ENCODE assay signal across 16 cellular contexts in the genomic region with DNA sequence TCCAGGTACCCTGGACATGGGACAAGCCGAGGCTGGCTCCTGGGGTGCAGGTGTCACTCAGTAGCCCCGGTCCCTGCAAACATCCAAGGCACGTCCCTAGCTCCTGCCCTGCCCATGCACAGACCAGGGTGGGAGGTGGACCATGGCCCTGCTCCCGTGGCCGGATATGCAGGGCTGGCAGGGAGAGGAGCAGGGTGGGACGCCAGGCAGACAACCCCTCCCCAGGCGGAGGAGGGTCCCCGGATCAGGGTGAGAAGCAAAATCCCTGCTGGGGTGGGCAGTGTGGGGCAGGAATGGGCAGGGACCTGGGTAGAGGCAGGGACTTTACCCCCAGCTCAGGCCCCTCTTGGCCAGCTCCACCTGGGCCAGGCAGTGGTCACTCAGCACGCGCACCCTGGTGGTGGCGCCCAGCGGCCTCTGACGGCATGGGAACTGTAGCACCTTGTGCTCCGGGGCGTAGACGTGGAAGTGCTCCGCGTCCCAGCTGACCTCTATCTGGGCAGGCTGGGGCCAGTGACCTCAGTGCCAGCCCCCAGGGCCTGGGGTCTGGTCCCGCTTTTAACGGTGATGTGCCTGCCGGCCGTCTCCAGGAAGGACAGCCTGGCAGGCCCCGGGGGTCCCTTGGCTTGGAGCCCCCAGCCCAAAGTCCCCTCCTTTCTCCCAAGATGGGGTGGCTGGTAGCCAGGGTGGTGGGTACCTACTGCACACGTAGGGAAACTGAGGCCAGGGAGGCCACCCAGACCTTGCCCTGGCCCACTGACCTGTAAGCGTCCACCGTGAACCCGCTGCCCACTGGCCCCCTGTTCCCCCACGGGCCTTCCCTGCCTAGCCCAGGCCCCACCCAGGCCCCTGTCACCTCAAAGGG. TPM values are rescaled to one million over a fixed set of nuclear protein-coding genes. Genes with fewer than 3 reads are reported as not detected.
DNase-seq lines count a peak whose midpoint lies in the region; ATAC-seq, FAIRE-seq and TF ChIP-seq lines count a peak whose summit lies in the region.
"Had no signal": no experiment of that assay in that cellular context is flagged by ENCODE, and none has a peak within 500 bp of the region (broad histone marks: within the 10 kb centered on the region; RNA-seq: fewer than 3 reads in every experiment).

No MANE protein-coding gene starts in this region.

- H3K36me3 ChIP-seq in PC-9 (ENCODE audit: low read depth) (no peaks in the 10 kb centered on the region), hepatocyte (replicated peaks; ENCODE audit: insufficient read depth, low read depth) (no peaks in the 10 kb centered on the region)
- no peaks in the 10 kb centered on the region for H3K36me3 ChIP-seq in CD4-positive, alpha-beta memory T cell (ENCODE audit: insufficient read depth, low read length)

- 0 out of 2 replicates have a peak, but pooled peaks have one; percentile 15 for TF ChIP-seq CTCF in PC-9 (conservative IDR thresholded peaks at IDR 0.05)
- TF ChIP-seq CTCF in hepatocyte (IDR thresholded peaks at IDR 0.05; ENCODE audit: poor library complexity) = no peak

- H3K9me3 Mint-ChIP-seq in CD4-positive, alpha-beta memory T cell = no peaks in the 10 kb centered on the region

- H3K4me3 Mint-ChIP-seq in CD4-positive, alpha-beta memory T cell = no peak overlapping the region

- H3K9me3 ChIP-seq in PC-9 (ENCODE audit: insufficient read depth, low read depth) (no peaks in the 10 kb centered on the region), hepatocyte (ENCODE audit: low read depth) (no peaks in the 10 kb centered on the region)
- H3K9me3 ChIP-seq in CD4-positive, alpha-beta memory T cell (ENCODE audit: control insufficient read depth in 1 of 2, low read length in 2 of 2) = no peaks in the 10 kb centered on the region

- H3K9me2 ChIP-seq in PC-9 (ENCODE audit: insufficient read depth) (no peaks in the 10 kb centered on the region), hepatocyte (replicated peaks; ENCODE audit: insufficient read depth) (no peaks in the 10 kb centered on the region)

- no peaks in the 10 kb centered on the region for H3K79me2 ChIP-seq in PC-9 (ENCODE audit: low read depth)
- H3K79me2 ChIP-seq in hepatocyte = no peaks in the 10 kb centered on the region

- no peak for ATAC-seq in HG03469 (IDR thresholded peaks at IDR 0.05; ENCODE audit: unreplicated experiment)

- BruUV-seq in PC-9 (replicated peaks; lab: Mats Ljungman, UMichigan) = no TSS peak

- H3F3A ChIP-seq in PC-9 (ENCODE audit: insufficient read depth, low read depth) = peaks cover 19% of the 10 kb centered on the region; the same call in 1 of the 2 replicates

- no peak overlapping the region for H3K27ac Mint-ChIP-seq in CD4-positive, alpha-beta memory T cell

- DNase-seq in ELF-1 (ENCODE audit: low read depth, low spot score) (peak; percentile 54), PC-9 (no peak), hepatocyte (ENCODE audit: low spot score) (peak; percentile 8), urothelium cell line (ENCODE audit: low spot score) (no peak), SW 1271 (lab: John Stamatoyannopoulos, UW) (no peak)
- no peak for DNase-seq in CD4-positive, alpha-beta memory T cell
- DNase-seq: COR-L47, NCI-H1417, NCI-H2029 treated with DMSO at 0.1 percent for 48 hours, NCI-H510A, NCI-H82, SIG-M5 had no signal

- H3K4me2 ChIP-seq in PC-9 = no peak overlapping the region
- no peak overlapping the region for H3K4me2 ChIP-seq in hepatocyte

- H3K27me3 ChIP-seq in PC-9 (ENCODE audit: insufficient read depth, low read depth) (peaks cover 3% of the 10 kb centered on the region; the same call in 1 of the 2 replicates), hepatocyte (no peaks in the 10 kb centered on the region)
- no peaks in the 10 kb centered on the region for H3K27me3 ChIP-seq in CD4-positive, alpha-beta memory T cell (ENCODE audit: insufficient read depth, low read length)

- H4K20me1 ChIP-seq in PC-9 (ENCODE audit: insufficient read depth) (no peaks in the 10 kb centered on the region), hepatocyte (ENCODE audit: insufficient read depth, poor library complexity, severe bottlenecking) (no peaks in the 10 kb centered on the region)

- intact Hi-C loops in PC-9 (cut with micrococcal nuclease; ENCODE audit: unreplicated experiment) = loop anchor here (5.0 kb wide), 2 partner anchors 47 to 82 kb away; partner anchors contain the start of genes BRAT1 and IQCE
- intact Hi-C loops in CD4-positive, alpha-beta memory T cell (cut with micrococcal nuclease) = loop anchor here (5.0 kb wide), 2 partner anchors 47 to 82 kb away; partner anchors contain the start of genes BRAT1 and IQCE

- POLR2A ChIA-PET in PC-9 (lab: Charles Lee; ENCODE audit: unreplicated experiment) = no interaction called here
- POLR2A ChIA-PET in CD4-positive, alpha-beta memory T cell (lab: Charles Lee; ENCODE audit: partially characterized antibody) = no interaction called here

- peaks cover 0 to 3% of the 10 kb centered on the region in 2 donors for H3K27me3 Mint-ChIP-seq in CD4-positive, alpha-beta memory T cell

- peaks cover 13% of the 10 kb centered on the region for H3K4me1 ChIP-seq in PC-9 (replicated peaks; ENCODE audit: insufficient read depth)
- no peaks in the 10 kb centered on the region for H3K4me1 ChIP-seq in hepatocyte (ENCODE audit: insufficient read depth)
- peaks cover 13% of the 10 kb centered on the region for H3K4me1 ChIP-seq in CD4-positive, alpha-beta memory T cell (ENCODE audit: insufficient read depth, low read length)

- FAIRE-seq in urothelium cell line (lab: Jason Lieb, UNC) = peak; percentile 65
- FAIRE-seq: G401.6, GM12891 had no signal

- CTCF ChIA-PET in PC-9 (lab: Charles Lee) = no interaction called here
- CTCF ChIA-PET in CD4-positive, alpha-beta memory T cell (lab: Charles Lee; ENCODE audit: partially characterized antibody) = no interaction called here

- H3K4me1 Mint-ChIP-seq in CD4-positive, alpha-beta memory T cell = peaks cover 0 to 4% (median under 1%) of the 10 kb centered on the region in 4 donors

- WGBS in hepatocyte (ENCODE audit: low lambda C conversion rate, missing lambda C conversion rate) = 83% methylated on average over 18 of the region's 28 CpGs

- no peak overlapping the region for H3K4me3 ChIP-seq in PC-9
- no peak overlapping the region for H3K4me3 ChIP-seq in hepatocyte
- no peak overlapping the region for H3K4me3 ChIP-seq in CD4-positive, alpha-beta memory T cell (ENCODE audit: low read length in 2 of 2)

- no peak overlapping the region for H3K27ac ChIP-seq in PC-9
- H3K27ac ChIP-seq in hepatocyte = no peak overlapping the region
- H3K27ac ChIP-seq in CD4-positive, alpha-beta memory T cell (ENCODE audit: low read depth, low read length) = no peak overlapping the region

- H2AFZ ChIP-seq in PC-9 = no peak overlapping the region
- H2AFZ ChIP-seq in hepatocyte = no peak overlapping the region

- no peaks in the 10 kb centered on the region for H3K36me3 Mint-ChIP-seq in CD4-positive, alpha-beta memory T cell

RNA-seq across cellular contexts. Expression of gene GRIFIN, which starts 1.2 kb away (rescaled TPM):
- total RNA-seq in PC-9 (2021) = not detected in 2 replicates
- not detected in 2 replicates for total RNA-seq in hepatocyte
- not detected in 2 replicates for polyA plus RNA-seq in hepatocyte
- not detected for total RNA-seq in CD4-positive, alpha-beta memory T cell
- not detected for polyA plus RNA-seq in CD4-positive, alpha-beta memory T cell
- polyA plus RNA-seq: BJ had no signal

RNA-seq across cellular contexts. Expression of gene LFNG, which starts 44.5 kb away (rescaled TPM):
- 21.3 and 24.7 TPM in 2 replicates for total RNA-seq in PC-9 (2021)
- 4.5 and 7.5 TPM in 2 replicates for total RNA-seq in hepatocyte
- 1.2 and 1.6 TPM in 2 replicates for polyA plus RNA-seq in hepatocyte
- 100 to 1,000 TPM; 125 to 127 TPM for total RNA-seq in CD4-positive, alpha-beta memory T cell
- polyA plus RNA-seq in CD4-positive, alpha-beta memory T cell = 1 to 10 TPM in 1 of 2 donors, under 1 TPM in 1; 0.09 to 4.1 TPM

Comparison
In these comparisons a context has a peak if more than half of its experiments do, and no peak if none do; other contexts are left out.
1. DNase-seq: peak in ELF-1 (single experiment) and hepatocyte (single experiment); none in PC-9 (0 of 2), urothelium cell line (single experiment), CD4-positive, alpha-beta memory T cell (0 of 5) and SW 1271 (0 of 2).